ENCODE assay signal across 25 cellular contexts in genomic region chr1:77387553-77387952, GRCh38.
"Had no signal": no experiment of that assay in that cellular context is flagged by ENCODE, and none has a peak within 500 bp of the region (broad histone marks: within the 10 kb centered on the region; RNA-seq: fewer than 3 reads in every experiment).

No MANE protein-coding gene starts in this region.

- H3K27ac Mint-ChIP-seq: effector memory CD8-positive, alpha-beta T cell; natural killer cell treated with Interleukin-12 subunit alpha and Interleukin-12 subunit beta and Interleukin-15 and Interleukin-18, amount 100 ng/mL, for 72 hours had no signal

- H3K9me3 Mint-ChIP-seq: effector memory CD8-positive, alpha-beta T cell; natural killer cell treated with Interleukin-12 subunit alpha and Interleukin-12 subunit beta and Interleukin-15 and Interleukin-18, amount 100 ng/mL, for 72 hours had no signal

- H3K27ac ChIP-seq: epithelial cell of prostate, esophagus muscularis mucosa, gastroesophageal sphincter, neutrophil, right atrium auricular region, sigmoid colon, skin epidermis, stomach, suprapubic skin, upper lobe of right lung, vagina had no signal

- H3K27me3 ChIP-seq: neutrophil, right atrium auricular region, sigmoid colon, stomach, suprapubic skin, tibial nerve, upper lobe of right lung, vagina had no signal

- H3K4me3 Mint-ChIP-seq: natural killer cell treated with Interleukin-12 subunit alpha and Interleukin-12 subunit beta and Interleukin-15 and Interleukin-18, amount 100 ng/mL, for 72 hours had no signal

- H3K36me3 Mint-ChIP-seq: natural killer cell treated with Interleukin-12 subunit alpha and Interleukin-12 subunit beta and Interleukin-15 and Interleukin-18, amount 100 ng/mL, for 72 hours had no signal

- H3K4me3 ChIP-seq: esophagus muscularis mucosa, gastroesophageal sphincter, lung, right atrium auricular region, sigmoid colon, skin epidermis, stomach, suprapubic skin, tibial nerve, upper lobe of right lung, vagina had no signal

- DNase-seq: effector memory CD8-positive, alpha-beta T cell; foreskin fibroblast; immature natural killer cell; kidney; left colon; left ventricle myocardium superior; mesenchymal stem cell; midbrain; sigmoid colon; stimulated activated CD4-positive, alpha-beta T cell treated with anti-CD3 and anti-CD28 coated beads, Interleukin-2, amount 100 ng/mL, for 24 hours; stimulated activated CD4-positive, alpha-beta T cell treated with anti-CD3 and anti-CD28 coated beads, Interleukin-4, amount 100 ng/mL, for 4 hours; stimulated activated naive CD4-positive, alpha-beta T cell; stomach; upper lobe of right lung had no signal
